8 cellular contexts compared by ENCODE assay signal in the genomic region with DNA sequence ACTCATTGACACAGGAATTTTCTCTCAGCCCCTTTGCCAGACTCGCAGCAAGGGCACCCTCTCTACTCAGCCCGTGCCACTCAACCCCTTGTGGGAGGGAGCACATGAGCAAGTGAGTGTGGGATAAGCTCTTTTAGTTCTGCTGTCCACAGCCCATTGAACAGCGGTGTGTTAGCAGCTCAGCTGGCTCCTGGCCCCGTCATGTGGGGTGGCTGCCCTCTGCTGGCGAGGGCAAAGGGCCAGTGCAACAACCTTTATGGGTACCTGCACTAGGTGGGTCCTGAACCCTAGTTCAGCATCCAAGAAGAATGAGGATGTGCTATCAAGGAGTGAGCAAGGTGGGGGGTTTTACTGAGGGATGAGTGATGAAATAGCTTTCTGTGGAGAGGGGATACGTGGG.
A peak's percentile ranks its signal among the peaks of the same experiment; 100 is the strongest.
DNase-seq lines count a peak whose midpoint lies in the region; ATAC-seq and TF ChIP-seq lines count a peak whose summit lies in the region.

No MANE protein-coding gene starts in this region.

- TF ChIP-seq RAD21 in Ishikawa (IDR thresholded peaks at IDR 0.05; ENCODE audit: low read depth): peak; percentile 68

- intact Hi-C loops in activated CD4-positive, alpha-beta T cell treated with anti-CD3 and anti-CD28 coated beads for 36 hours (cut with DNase I, micrococcal nuclease): loop anchor here (1.0 to 5.0 kb wide), 2 partner anchors 189 kb away; partner anchors contain the start of gene ARAF (in 1 of the 2)

- peaks cover 4% of the 10 kb centered on the region for H3K27me3 Mint-ChIP-seq in activated CD4-positive, alpha-beta T cell treated with anti-CD3 and anti-CD28 coated beads for 36 hours

- no peaks in the 10 kb centered on the region for H3K36me3 Mint-ChIP-seq in activated CD4-positive, alpha-beta T cell treated with anti-CD3 and anti-CD28 coated beads for 36 hours (ENCODE audit: low read depth)

- no peaks in the 10 kb centered on the region for H3K9me3 Mint-ChIP-seq in activated CD4-positive, alpha-beta T cell treated with anti-CD3 and anti-CD28 coated beads for 36 hours (ENCODE audit: low read depth)

- CTCF ChIA-PET in activated CD4-positive, alpha-beta T cell treated with anti-CD3 and anti-CD28 coated beads for 36 hours (lab: Charles Lee): interaction anchor here (0.6 kb wide), 2 partner anchors 108 to 190 kb away, joined by 3 to 4 read pairs; no protein-coding TSS in a partner anchor

- peak; percentile 36 for ATAC-seq in activated CD4-positive, alpha-beta T cell treated with anti-CD3 and anti-CD28 coated beads for 36 hours
- ATAC-seq in GM18861 (IDR thresholded peaks at IDR 0.05; ENCODE audit: unreplicated experiment) (no peak), GM21619 (IDR thresholded peaks at IDR 0.05; ENCODE audit: unreplicated experiment) (no peak)

- H3K4me1 Mint-ChIP-seq in activated CD4-positive, alpha-beta T cell treated with anti-CD3 and anti-CD28 coated beads for 36 hours: no peaks in the 10 kb centered on the region

- no peak overlapping the region for H3K4me3 ChIP-seq in fibroblast of the aortic adventitia (ENCODE audit: low read depth, low read length)

- peak; percentile 59 for DNase-seq in D341Med (ENCODE audit: low spot score)
- DNase-seq in activated CD4-positive, alpha-beta T cell treated with anti-CD3 and anti-CD28 coated beads for 36 hours: peak; percentile 67
- no peak for DNase-seq in fibroblast of the aortic adventitia (ENCODE audit: low read depth)
- peak; percentile 11 to 31 for DNase-seq in stimulated activated CD4-positive, alpha-beta T cell treated with anti-CD3 and anti-CD28 coated beads, Interleukin-4, amount 100 ng/mL, for 4 hours
- no peak for DNase-seq in NCI-H1092 treated with DMSO at 0.1 percent for 48 hours (lab: John Stamatoyannopoulos, UW)

- H3K4me3 Mint-ChIP-seq in activated CD4-positive, alpha-beta T cell treated with anti-CD3 and anti-CD28 coated beads for 36 hours: no peak overlapping the region

- no peak for TF ChIP-seq EP300 in Ishikawa (IDR thresholded peaks at IDR 0.05; ENCODE audit: borderline replicate concordance)

- no peak overlapping the region for H3K27ac Mint-ChIP-seq in activated CD4-positive, alpha-beta T cell treated with anti-CD3 and anti-CD28 coated beads for 36 hours

- POLR2A ChIA-PET in activated CD4-positive, alpha-beta T cell treated with anti-CD3 and anti-CD28 coated beads for 36 hours (lab: Charles Lee): no interaction called here

- peak; percentile 32 for TF ChIP-seq CTCF in fibroblast of the aortic adventitia (IDR thresholded peaks at IDR 0.05; ENCODE audit: insufficient read depth, low read length)

TF ChIP-seq in Ishikawa, 13 proteins besides CTCF, POLR2A, EP300 and RAD21:
- TF ChIP-seq NFIC (IDR thresholded peaks at IDR 0.05) (no peak), MAX (IDR thresholded peaks at IDR 0.05) (no peak), TCF12 (IDR thresholded peaks at IDR 0.05; ENCODE audit: low read depth) (no peak), TEAD4 (IDR thresholded peaks at IDR 0.05) (no peak), FOXM1 (IDR thresholded peaks at IDR 0.05; ENCODE audit: borderline replicate concordance, low read depth) (no peak), TAF1 (IDR thresholded peaks at IDR 0.05; ENCODE audit: low read depth) (no peak), ZBTB7A (IDR thresholded peaks at IDR 0.05; ENCODE audit: low read depth) (no peak), CEBPB (IDR thresholded peaks at IDR 0.05) (no peak), REST (IDR thresholded peaks at IDR 0.05; ENCODE audit: low read depth) (no peak), YY1 (IDR thresholded peaks at IDR 0.05; ENCODE audit: low read depth) (no peak), EGR1 (IDR thresholded peaks at IDR 0.05) (no peak), CREB1 (IDR thresholded peaks at IDR 0.05; ENCODE audit: low read depth) (no peak)
- TF ChIP-seq, protein P1, sequence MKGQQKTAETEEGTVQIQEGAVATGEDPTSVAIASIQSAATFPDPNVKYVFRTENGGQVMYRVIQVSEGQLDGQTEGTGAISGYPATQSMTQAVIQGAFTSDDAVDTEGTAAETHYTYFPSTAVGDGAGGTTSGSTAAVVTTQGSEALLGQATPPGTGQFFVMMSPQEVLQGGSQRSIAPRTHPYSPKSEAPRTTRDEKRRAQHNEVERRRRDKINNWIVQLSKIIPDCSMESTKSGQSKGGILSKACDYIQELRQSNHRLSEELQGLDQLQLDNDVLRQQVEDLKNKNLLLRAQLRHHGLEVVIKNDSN (IDR thresholded peaks at IDR 0.05): no peak

Comparison
In these comparisons a context has a peak if more than half of its experiments do, and no peak if none do; other contexts are left out.
1. DNase-seq: peak in D341Med (single experiment), activated CD4-positive, alpha-beta T cell treated with anti-CD3 and anti-CD28 coated beads for 36 hours (single experiment) and stimulated activated CD4-positive, alpha-beta T cell treated with anti-CD3 and anti-CD28 coated beads, Interleukin-4, amount 100 ng/mL, for 4 hours (2 of 2); none in fibroblast of the aortic adventitia (single experiment) and NCI-H1092 treated with DMSO at 0.1 percent for 48 hours (single experiment).